Comparison of ENCODE assay signal across 8 cellular contexts in the genomic region with DNA sequence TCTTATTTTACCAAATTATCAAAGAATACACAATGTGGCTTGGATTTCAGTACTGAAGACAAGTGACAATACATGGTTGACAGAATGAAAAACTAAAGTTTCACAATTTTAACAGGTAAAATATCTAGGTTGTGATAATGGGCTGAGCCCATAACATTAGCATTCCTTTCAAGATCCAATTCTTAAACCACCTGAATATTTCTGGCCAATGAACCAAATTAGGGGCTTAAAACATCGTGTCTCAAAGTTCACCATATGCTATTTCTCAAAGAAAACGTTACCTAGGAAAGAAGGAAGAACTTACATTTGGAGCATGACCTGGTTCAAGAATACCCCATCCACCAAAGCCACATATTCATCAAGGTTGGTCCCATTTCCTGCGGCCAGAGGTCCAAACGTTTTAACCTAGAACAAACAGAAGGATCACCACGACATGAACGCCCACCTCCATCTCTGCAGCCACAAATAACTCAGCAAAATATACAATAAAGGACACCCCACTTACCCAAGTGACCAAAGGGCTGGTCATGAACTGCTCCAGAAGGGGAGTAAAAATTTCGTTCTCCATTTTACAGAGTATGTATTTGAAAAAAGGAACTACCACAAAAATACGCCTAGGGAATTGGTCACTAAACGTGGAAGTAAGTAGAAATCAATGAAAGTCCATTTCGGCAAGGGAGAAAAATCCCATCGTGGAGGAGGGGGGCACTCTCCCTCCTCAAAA. TPM values are rescaled to one million over a fixed set of nuclear protein-coding genes. Genes with fewer than 3 reads are reported as not detected.
DNase-seq lines count a peak whose midpoint lies in the region; ATAC-seq and FAIRE-seq lines count a peak whose summit lies in the region.

No MANE protein-coding gene starts in this region.

- H3K4me3 Mint-ChIP-seq in central memory CD8-positive, alpha-beta T cell, result peak overlapping the region; percentile 92

- no peak for FAIRE-seq in RCC 7860 (lab: Jason Lieb, UNC)

- H3K27ac Mint-ChIP-seq in central memory CD8-positive, alpha-beta T cell (ENCODE audit: low read depth), result peak overlapping the region; percentile 84

- no peaks in the 10 kb centered on the region for H3K36me3 ChIP-seq in NT2/D1 (ENCODE audit: insufficient read depth, insufficient read length, low read length)
- peaks cover 14% of the 10 kb centered on the region for H3K36me3 ChIP-seq in mesodermal cell (ENCODE audit: control insufficient read depth, insufficient read depth, low read length)

- peaks cover 2% of the 10 kb centered on the region for H3K27me3 ChIP-seq in NT2/D1 (ENCODE audit: insufficient read depth, insufficient read length)

- DNase-seq in NOMO-1 treated with DMSO at 0.1 percent for 48 hours (lab: John Stamatoyannopoulos, UW; ENCODE audit: unreplicated experiment) (peak; percentile 44), NOMO-1 treated with dmso at 0.1 percent for 144 hours (lab: John Stamatoyannopoulos, UW; ENCODE audit: unreplicated experiment) (no peak), NT2/D1 (ENCODE audit: low read depth, low spot score) (no peak), RCC 7860 (ENCODE audit: low spot score) (no peak)
- DNase-seq in central memory CD8-positive, alpha-beta T cell (ENCODE audit: low spot score in 2 of 2), result no peak

- H3K27ac ChIP-seq in mesodermal cell (ENCODE audit: low read depth, low read length, severe bottlenecking), result peak overlapping the region; percentile 88

- ATAC-seq in central memory CD8-positive, alpha-beta T cell (replicated peaks; ENCODE audit: extremely low read depth, poor library complexity, severe bottlenecking), result no peak
- no peak for ATAC-seq in HG03354 (IDR thresholded peaks at IDR 0.05; ENCODE audit: poor library complexity, severe bottlenecking, unreplicated experiment)
- ATAC-seq in GM21717 (IDR thresholded peaks at IDR 0.05; ENCODE audit: unreplicated experiment), result no peak

- H3K4me1 ChIP-seq in NT2/D1 (ENCODE audit: insufficient read depth, insufficient read length) (no peaks in the 10 kb centered on the region), mesodermal cell (ENCODE audit: control insufficient read depth, insufficient read depth, low read length, poor library complexity, severe bottlenecking) (peaks cover 5% of the 10 kb centered on the region)

- no peaks in the 10 kb centered on the region for H3K9me3 Mint-ChIP-seq in central memory CD8-positive, alpha-beta T cell

- no peaks in the 10 kb centered on the region for H3K27me3 Mint-ChIP-seq in central memory CD8-positive, alpha-beta T cell

- H3K9ac ChIP-seq in NT2/D1 (ENCODE audit: insufficient read length, low read depth), result peak overlapping the region; percentile 90

- WGBS in mesodermal cell (ENCODE audit: insufficient coverage in 2 of 2), 2 experiments, result 0% methylated on average over 5 to 7 of the region's 11 CpGs

- H3K9me3 ChIP-seq in NT2/D1 (ENCODE audit: insufficient read depth, low read length) (no peaks in the 10 kb centered on the region), mesodermal cell (ENCODE audit: control insufficient read depth, low read length) (no peaks in the 10 kb centered on the region)

- H3K4me3 ChIP-seq in NT2/D1 (ENCODE audit: insufficient read length, low read depth) (peak overlapping the region; percentile 79), mesodermal cell (ENCODE audit: extremely low read depth, insufficient read depth, low read length, poor library complexity, severe bottlenecking) (peak overlapping the region; percentile 80)

- H3K36me3 Mint-ChIP-seq in central memory CD8-positive, alpha-beta T cell (ENCODE audit: insufficient read depth), result peaks cover 13% of the 10 kb centered on the region

- peaks cover 32% of the 10 kb centered on the region for H3K4me1 Mint-ChIP-seq in central memory CD8-positive, alpha-beta T cell

RNA-seq across cellular contexts. Expression of a gene that starts 1.0 kb away (rescaled TPM):
- polyA plus RNA-seq in mesodermal cell (2013, experiment 1 of 2), result 50.8 TPM
- polyA plus RNA-seq in mesodermal cell (2013, experiment 2 of 2), result 59.1 TPM
